Comparison of ENCODE assay signal across 8 cellular contexts in genomic region chr5:93585054-93585751, GRCh38. TPM values are rescaled to one million over a fixed set of nuclear protein-coding genes. Genes with fewer than 3 reads are reported as not detected.
DNase-seq lines count a peak whose midpoint lies in the region; ATAC-seq and TF ChIP-seq lines count a peak whose summit lies in the region.

No MANE protein-coding gene starts in this region.

- DNase-seq in BE2C = peak; percentile 44
- DNase-seq in HFF-Myc (ENCODE audit: extremely low read depth, low read depth) = no peak
- DNase-seq in activated naive CD8-positive, alpha-beta T cell treated with anti-CD3 and anti-CD28 coated beads, Interleukin-2, amount 10 ng/mL, durations not matched to agents 7 days and 5 days = no peak
- DNase-seq in GM20000 (ENCODE audit: low spot score) = no peak
- no peak for DNase-seq in left colon

- H3K4me3 ChIP-seq in BE2C (ENCODE audit: low read depth, low read length) (peak overlapping the region; percentile 71), HFF-Myc (replicated peaks; ENCODE audit: low read depth, low read length) (peak overlapping the region; percentile 67), iPS-18c (ENCODE audit: insufficient read depth, low read depth, low read length) (peak overlapping the region; percentile 41), stomach smooth muscle (ENCODE audit: low read length in 2 of 2) (peak overlapping the region; percentile 88 to 99)

- peak overlapping the region; percentile 53 to 81 for H3K9ac ChIP-seq in stomach smooth muscle (ENCODE audit: low read length in 2 of 2)

- H3K36me3 ChIP-seq in BE2C = peaks cover 10% of the 10 kb centered on the region
- peaks cover 0 to 2% of the 10 kb centered on the region in 2 donors for H3K36me3 ChIP-seq in stomach smooth muscle (ENCODE audit: control insufficient read depth in 2 of 2, insufficient read depth in 2 of 2, low read length in 2 of 2)

- peak overlapping the region; percentile 70 for H3K27ac ChIP-seq in stomach smooth muscle (ENCODE audit: low read length)

- TF ChIP-seq CTCF in BE2C (IDR thresholded peaks at IDR 0.05; ENCODE audit: low read depth, low read length) = no peak
- no peak for TF ChIP-seq CTCF in HFF-Myc (IDR thresholded peaks at IDR 0.05; ENCODE audit: low read depth, low read length, missing control alignments)
- no peak for TF ChIP-seq CTCF in GM20000 (IDR thresholded peaks at IDR 0.05; ENCODE audit: extremely low read depth, missing control alignments)

- peaks cover 9% of the 10 kb centered on the region for H3K36me3 Mint-ChIP-seq in activated naive CD8-positive, alpha-beta T cell treated with anti-CD3 and anti-CD28 coated beads, Interleukin-2, amount 10 ng/mL, durations not matched to agents 7 days and 5 days

- intact Hi-C loops in left colon (cut with DNase I, micrococcal nuclease) = loop anchor here in 1 of 2 donors (10.0 kb wide), 1 partner anchor 330 kb away; no protein-coding TSS in a partner anchor

- H3K27ac Mint-ChIP-seq in activated naive CD8-positive, alpha-beta T cell treated with anti-CD3 and anti-CD28 coated beads, Interleukin-2, amount 10 ng/mL, durations not matched to agents 7 days and 5 days = no peak overlapping the region

- peak overlapping the region; percentile 13 for H3K4me3 Mint-ChIP-seq in activated naive CD8-positive, alpha-beta T cell treated with anti-CD3 and anti-CD28 coated beads, Interleukin-2, amount 10 ng/mL, durations not matched to agents 7 days and 5 days

- H3K9me3 Mint-ChIP-seq in activated naive CD8-positive, alpha-beta T cell treated with anti-CD3 and anti-CD28 coated beads, Interleukin-2, amount 10 ng/mL, durations not matched to agents 7 days and 5 days = peaks cover 4% of the 10 kb centered on the region

- peaks cover 51% of the 10 kb centered on the region for H3K27me3 Mint-ChIP-seq in activated naive CD8-positive, alpha-beta T cell treated with anti-CD3 and anti-CD28 coated beads, Interleukin-2, amount 10 ng/mL, durations not matched to agents 7 days and 5 days

- H3K9me3 ChIP-seq in BE2C (no peaks in the 10 kb centered on the region), iPS-18c (ENCODE audit: control insufficient read depth, insufficient read depth, low read length) (peaks cover 2% of the 10 kb centered on the region), stomach smooth muscle (ENCODE audit: control insufficient read depth in 2 of 2, low read length in 2 of 2) (no peaks in the 10 kb centered on the region)

- POLR2A ChIA-PET in activated naive CD8-positive, alpha-beta T cell treated with anti-CD3 and anti-CD28 coated beads, Interleukin-2, amount 10 ng/mL, durations not matched to agents 7 days and 5 days (lab: Charles Lee) = no interaction called here

- H3K4me1 ChIP-seq in BE2C (no peaks in the 10 kb centered on the region), stomach smooth muscle (ENCODE audit: control insufficient read depth, insufficient read depth, low read length) (peaks cover 23% of the 10 kb centered on the region)

- H3K4me1 Mint-ChIP-seq in activated naive CD8-positive, alpha-beta T cell treated with anti-CD3 and anti-CD28 coated beads, Interleukin-2, amount 10 ng/mL, durations not matched to agents 7 days and 5 days = peaks cover 25% of the 10 kb centered on the region

- ATAC-seq in activated naive CD8-positive, alpha-beta T cell treated with anti-CD3 and anti-CD28 coated beads, Interleukin-2, amount 10 ng/mL, durations not matched to agents 7 days and 5 days (ENCODE audit: low read depth) = no peak
- ATAC-seq in HG02763 (IDR thresholded peaks at IDR 0.05; ENCODE audit: unreplicated experiment) (no peak), left colon (no peak)

- H3K27me3 ChIP-seq in BE2C (no peaks in the 10 kb centered on the region), stomach smooth muscle (ENCODE audit: control insufficient read depth in 1 of 2, insufficient read depth in 2 of 2, low read length in 2 of 2) (peaks cover 0 to 5% of the 10 kb centered on the region in 2 donors)

RNA-seq across cellular contexts. Expression of gene NR2F1, which starts 2.2 kb away (rescaled TPM):
- 13.1 TPM for polyA plus RNA-seq in BE2C (2012; ENCODE audit: insufficient read depth, insufficient read length, low read depth)
- total RNA-seq in activated naive CD8-positive, alpha-beta T cell treated with anti-CD3 and anti-CD28 coated beads, Interleukin-2, amount 10 ng/mL, durations not matched to agents 7 days and 5 days = not detected
- total RNA-seq in left colon = 1 to 10 TPM; 2.7 to 4.9 TPM

RNA-seq across cellular contexts. Expression of gene NR2F1-AS1, which starts 4.2 kb away (rescaled TPM):
- 2.7 TPM for polyA plus RNA-seq in BE2C (2012; ENCODE audit: insufficient read depth, insufficient read length, low read depth)
- total RNA-seq in activated naive CD8-positive, alpha-beta T cell treated with anti-CD3 and anti-CD28 coated beads, Interleukin-2, amount 10 ng/mL, durations not matched to agents 7 days and 5 days = not detected
- 1 to 10 TPM; 2.2 to 3.2 TPM for total RNA-seq in left colon

Comparison
In these comparisons a context has a peak if more than half of its experiments do, and no peak if none do; other contexts are left out.
1. H3K4me3 ChIP-seq: peak in every context shown above with its lines; median percentile 94 in stomach smooth muscle; 71 in BE2C; 67 in HFF-Myc; 41 in iPS-18c.